Comparison of ENCODE assay signal across 1 cellular context in the genomic region with DNA sequence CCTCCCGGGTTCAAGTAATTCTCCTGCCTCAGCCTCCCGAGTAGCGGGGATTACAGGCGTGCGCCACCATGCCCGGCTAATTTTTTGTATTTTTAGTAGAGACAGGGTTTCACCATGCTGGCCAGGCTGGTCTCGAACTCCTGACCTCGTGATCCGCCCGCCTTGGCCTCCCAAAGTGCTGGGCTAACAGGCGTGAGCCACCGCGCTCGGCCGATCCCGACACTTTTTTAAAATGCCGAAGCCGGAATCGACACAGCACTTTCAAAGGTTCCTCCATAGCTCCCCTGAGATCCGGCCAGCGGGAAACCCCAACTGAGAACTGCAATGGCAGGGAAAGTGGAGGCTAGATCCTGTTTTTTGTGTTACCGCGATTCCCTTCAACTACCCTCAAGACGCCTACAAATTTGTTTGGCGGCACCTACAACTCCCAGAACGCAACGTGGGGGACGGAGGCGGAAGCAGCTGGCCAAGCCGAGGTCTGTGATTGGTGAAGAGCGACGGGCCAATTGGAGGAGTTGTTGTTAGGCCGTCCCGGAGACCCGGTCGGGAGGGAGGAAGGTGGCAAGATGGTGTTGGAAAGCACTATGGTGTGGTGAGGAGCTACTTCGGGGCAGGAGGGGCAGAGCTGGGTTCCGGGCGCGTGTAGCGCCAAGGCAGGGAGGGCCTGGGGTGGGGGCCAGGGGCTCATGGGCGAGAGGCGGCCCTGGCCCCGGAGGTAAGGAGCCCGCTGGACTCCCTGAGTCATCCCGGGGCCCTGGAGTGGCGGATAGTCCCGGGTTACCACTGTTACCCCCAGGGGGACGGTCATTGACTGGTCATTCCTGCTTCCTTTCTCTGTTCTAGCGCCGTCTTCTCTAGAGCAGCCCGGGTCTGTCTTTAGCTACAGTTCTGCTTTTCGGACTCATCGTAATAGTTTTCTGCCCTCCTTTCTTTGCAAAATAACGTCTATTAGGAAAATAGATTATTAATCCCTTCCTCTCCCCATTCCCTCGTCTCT.
TF ChIP-seq lines count a peak whose summit lies in the region.

A gene (plus strand): TSS at position 518 of the 997 bp plus-strand sequence. CDS start 49 bp downstream, at position 567.

TF ChIP-seq in HEK293, 187 proteins besides CTCF, POLR2A, EP300 and RAD21 (continued from another document and continues in another):
- TF ChIP-seq, protein P1, sequence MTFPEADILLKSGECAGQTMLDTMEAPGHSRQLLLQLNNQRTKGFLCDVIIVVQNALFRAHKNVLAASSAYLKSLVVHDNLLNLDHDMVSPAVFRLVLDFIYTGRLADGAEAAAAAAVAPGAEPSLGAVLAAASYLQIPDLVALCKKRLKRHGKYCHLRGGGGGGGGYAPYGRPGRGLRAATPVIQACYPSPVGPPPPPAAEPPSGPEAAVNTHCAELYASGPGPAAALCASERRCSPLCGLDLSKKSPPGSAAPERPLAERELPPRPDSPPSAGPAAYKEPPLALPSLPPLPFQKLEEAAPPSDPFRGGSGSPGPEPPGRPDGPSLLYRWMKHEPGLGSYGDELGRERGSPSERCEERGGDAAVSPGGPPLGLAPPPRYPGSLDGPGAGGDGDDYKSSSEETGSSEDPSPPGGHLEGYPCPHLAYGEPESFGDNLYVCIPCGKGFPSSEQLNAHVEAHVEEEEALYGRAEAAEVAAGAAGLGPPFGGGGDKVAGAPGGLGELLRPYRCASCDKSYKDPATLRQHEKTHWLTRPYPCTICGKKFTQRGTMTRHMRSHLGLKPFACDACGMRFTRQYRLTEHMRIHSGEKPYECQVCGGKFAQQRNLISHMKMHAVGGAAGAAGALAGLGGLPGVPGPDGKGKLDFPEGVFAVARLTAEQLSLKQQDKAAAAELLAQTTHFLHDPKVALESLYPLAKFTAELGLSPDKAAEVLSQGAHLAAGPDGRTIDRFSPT (tag by site-specific recombination; IDR thresholded peaks at IDR 0.05): peak; percentile 81
- TF ChIP-seq ZNF76 (tag by site-specific recombination; IDR thresholded peaks at IDR 0.05; ENCODE audit: borderline replicate concordance, low read depth) (peak; percentile 85), ZNF354C (tag by site-specific recombination; IDR thresholded peaks at IDR 0.05; ENCODE audit: borderline replicate concordance, low read depth) (no peak), ZNF335 (tag by site-specific recombination; conservative IDR thresholded peaks at IDR 0.05) (peak; percentile 86), KLF9 (tag by site-specific recombination; IDR thresholded peaks at IDR 0.05; ENCODE audit: low read depth) (0 out of 2 replicates have a peak, but pooled peaks have one; percentile 10), ZNF138 (tag by site-specific recombination; IDR thresholded peaks at IDR 0.05; ENCODE audit: borderline replicate concordance) (no peak), MYNN (tag by site-specific recombination; IDR thresholded peaks at IDR 0.05; ENCODE audit: borderline replicate concordance) (no peak), ZBTB17 (tag by site-specific recombination; IDR thresholded peaks at IDR 0.05) (peak; percentile 54), ZNF768 (tag by site-specific recombination; IDR thresholded peaks at IDR 0.05) (no peak), HOXA7 (CRISPR knock-in tag; IDR thresholded peaks at IDR 0.05; ENCODE audit: borderline replicate concordance) (no peak), ZBTB1 (tag by site-specific recombination; IDR thresholded peaks at IDR 0.05) (no peak), ZNF785 (tag by site-specific recombination; IDR thresholded peaks at IDR 0.05) (peak; percentile 84; the same call in 1 of the 2 replicates), ZNF529 (tag by site-specific recombination; IDR thresholded peaks at IDR 0.05; ENCODE audit: insufficient replicate concordance) (no peak), ZNF416 (tag by site-specific recombination; IDR thresholded peaks at IDR 0.05) (no peak), ZNF341 (tag by site-specific recombination; IDR thresholded peaks at IDR 0.05; ENCODE audit: low read depth) (peak; percentile 65), ZNF155 (tag by site-specific recombination; IDR thresholded peaks at IDR 0.05) (no peak), MEIS1 (CRISPR knock-in tag; IDR thresholded peaks at IDR 0.05; ENCODE audit: borderline replicate concordance) (no peak), ZNF214 (tag by site-specific recombination; IDR thresholded peaks at IDR 0.05; ENCODE audit: borderline replicate concordance) (no peak), REPIN1 (tag by site-specific recombination; IDR thresholded peaks at IDR 0.05; ENCODE audit: low read depth) (no peak), ZIC2 (tag by site-specific recombination; IDR thresholded peaks at IDR 0.05) (peak; percentile 4; the same call in 1 of the 2 replicates), ZNF777 (tag by site-specific recombination; IDR thresholded peaks at IDR 0.05; ENCODE audit: borderline replicate concordance) (no peak), ZNF626 (tag by site-specific recombination; IDR thresholded peaks at IDR 0.05) (no peak), OSR2 (tag by site-specific recombination; IDR thresholded peaks at IDR 0.05) (no peak), IKZF3 (tag by site-specific recombination; IDR thresholded peaks at IDR 0.05) (no peak), MZF1 (tag by site-specific recombination; IDR thresholded peaks at IDR 0.05; ENCODE audit: borderline replicate concordance) (no peak), ZNF112 (tag by site-specific recombination; IDR thresholded peaks at IDR 0.05) (no peak), ZNF624 (tag by site-specific recombination; IDR thresholded peaks at IDR 0.05) (no peak), ZNF677 (tag by site-specific recombination; IDR thresholded peaks at IDR 0.05) (no peak)
- TF ChIP-seq, protein P2, sequence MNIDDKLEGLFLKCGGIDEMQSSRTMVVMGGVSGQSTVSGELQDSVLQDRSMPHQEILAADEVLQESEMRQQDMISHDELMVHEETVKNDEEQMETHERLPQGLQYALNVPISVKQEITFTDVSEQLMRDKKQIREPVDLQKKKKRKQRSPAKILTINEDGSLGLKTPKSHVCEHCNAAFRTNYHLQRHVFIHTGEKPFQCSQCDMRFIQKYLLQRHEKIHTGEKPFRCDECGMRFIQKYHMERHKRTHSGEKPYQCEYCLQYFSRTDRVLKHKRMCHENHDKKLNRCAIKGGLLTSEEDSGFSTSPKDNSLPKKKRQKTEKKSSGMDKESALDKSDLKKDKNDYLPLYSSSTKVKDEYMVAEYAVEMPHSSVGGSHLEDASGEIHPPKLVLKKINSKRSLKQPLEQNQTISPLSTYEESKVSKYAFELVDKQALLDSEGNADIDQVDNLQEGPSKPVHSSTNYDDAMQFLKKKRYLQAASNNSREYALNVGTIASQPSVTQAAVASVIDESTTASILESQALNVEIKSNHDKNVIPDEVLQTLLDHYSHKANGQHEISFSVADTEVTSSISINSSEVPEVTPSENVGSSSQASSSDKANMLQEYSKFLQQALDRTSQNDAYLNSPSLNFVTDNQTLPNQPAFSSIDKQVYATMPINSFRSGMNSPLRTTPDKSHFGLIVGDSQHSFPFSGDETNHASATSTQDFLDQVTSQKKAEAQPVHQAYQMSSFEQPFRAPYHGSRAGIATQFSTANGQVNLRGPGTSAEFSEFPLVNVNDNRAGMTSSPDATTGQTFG (tag by site-specific recombination; IDR thresholded peaks at IDR 0.05; ENCODE audit: borderline replicate concordance): no peak
- TF ChIP-seq, protein P3, sequence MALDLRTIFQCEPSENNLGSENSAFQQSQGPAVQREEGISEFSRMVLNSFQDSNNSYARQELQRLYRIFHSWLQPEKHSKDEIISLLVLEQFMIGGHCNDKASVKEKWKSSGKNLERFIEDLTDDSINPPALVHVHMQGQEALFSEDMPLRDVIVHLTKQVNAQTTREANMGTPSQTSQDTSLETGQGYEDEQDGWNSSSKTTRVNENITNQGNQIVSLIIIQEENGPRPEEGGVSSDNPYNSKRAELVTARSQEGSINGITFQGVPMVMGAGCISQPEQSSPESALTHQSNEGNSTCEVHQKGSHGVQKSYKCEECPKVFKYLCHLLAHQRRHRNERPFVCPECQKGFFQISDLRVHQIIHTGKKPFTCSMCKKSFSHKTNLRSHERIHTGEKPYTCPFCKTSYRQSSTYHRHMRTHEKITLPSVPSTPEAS (tag by site-specific recombination; IDR thresholded peaks at IDR 0.05): no peak
- TF ChIP-seq, protein P4, sequence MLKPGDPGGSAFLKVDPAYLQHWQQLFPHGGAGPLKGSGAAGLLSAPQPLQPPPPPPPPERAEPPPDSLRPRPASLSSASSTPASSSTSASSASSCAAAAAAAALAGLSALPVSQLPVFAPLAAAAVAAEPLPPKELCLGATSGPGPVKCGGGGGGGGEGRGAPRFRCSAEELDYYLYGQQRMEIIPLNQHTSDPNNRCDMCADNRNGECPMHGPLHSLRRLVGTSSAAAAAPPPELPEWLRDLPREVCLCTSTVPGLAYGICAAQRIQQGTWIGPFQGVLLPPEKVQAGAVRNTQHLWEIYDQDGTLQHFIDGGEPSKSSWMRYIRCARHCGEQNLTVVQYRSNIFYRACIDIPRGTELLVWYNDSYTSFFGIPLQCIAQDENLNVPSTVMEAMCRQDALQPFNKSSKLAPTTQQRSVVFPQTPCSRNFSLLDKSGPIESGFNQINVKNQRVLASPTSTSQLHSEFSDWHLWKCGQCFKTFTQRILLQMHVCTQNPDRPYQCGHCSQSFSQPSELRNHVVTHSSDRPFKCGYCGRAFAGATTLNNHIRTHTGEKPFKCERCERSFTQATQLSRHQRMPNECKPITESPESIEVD (tag by site-specific recombination; IDR thresholded peaks at IDR 0.05): no peak
- TF ChIP-seq, protein P5, sequence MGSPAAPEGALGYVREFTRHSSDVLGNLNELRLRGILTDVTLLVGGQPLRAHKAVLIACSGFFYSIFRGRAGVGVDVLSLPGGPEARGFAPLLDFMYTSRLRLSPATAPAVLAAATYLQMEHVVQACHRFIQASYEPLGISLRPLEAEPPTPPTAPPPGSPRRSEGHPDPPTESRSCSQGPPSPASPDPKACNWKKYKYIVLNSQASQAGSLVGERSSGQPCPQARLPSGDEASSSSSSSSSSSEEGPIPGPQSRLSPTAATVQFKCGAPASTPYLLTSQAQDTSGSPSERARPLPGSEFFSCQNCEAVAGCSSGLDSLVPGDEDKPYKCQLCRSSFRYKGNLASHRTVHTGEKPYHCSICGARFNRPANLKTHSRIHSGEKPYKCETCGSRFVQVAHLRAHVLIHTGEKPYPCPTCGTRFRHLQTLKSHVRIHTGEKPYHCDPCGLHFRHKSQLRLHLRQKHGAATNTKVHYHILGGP (tag by site-specific recombination; IDR thresholded peaks at IDR 0.05): no peak
- TF ChIP-seq, protein P6, sequence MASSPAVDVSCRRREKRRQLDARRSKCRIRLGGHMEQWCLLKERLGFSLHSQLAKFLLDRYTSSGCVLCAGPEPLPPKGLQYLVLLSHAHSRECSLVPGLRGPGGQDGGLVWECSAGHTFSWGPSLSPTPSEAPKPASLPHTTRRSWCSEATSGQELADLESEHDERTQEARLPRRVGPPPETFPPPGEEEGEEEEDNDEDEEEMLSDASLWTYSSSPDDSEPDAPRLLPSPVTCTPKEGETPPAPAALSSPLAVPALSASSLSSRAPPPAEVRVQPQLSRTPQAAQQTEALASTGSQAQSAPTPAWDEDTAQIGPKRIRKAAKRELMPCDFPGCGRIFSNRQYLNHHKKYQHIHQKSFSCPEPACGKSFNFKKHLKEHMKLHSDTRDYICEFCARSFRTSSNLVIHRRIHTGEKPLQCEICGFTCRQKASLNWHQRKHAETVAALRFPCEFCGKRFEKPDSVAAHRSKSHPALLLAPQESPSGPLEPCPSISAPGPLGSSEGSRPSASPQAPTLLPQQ (tag by site-specific recombination; IDR thresholded peaks at IDR 0.05): peak; percentile 73
- TF ChIP-seq, protein P7, sequence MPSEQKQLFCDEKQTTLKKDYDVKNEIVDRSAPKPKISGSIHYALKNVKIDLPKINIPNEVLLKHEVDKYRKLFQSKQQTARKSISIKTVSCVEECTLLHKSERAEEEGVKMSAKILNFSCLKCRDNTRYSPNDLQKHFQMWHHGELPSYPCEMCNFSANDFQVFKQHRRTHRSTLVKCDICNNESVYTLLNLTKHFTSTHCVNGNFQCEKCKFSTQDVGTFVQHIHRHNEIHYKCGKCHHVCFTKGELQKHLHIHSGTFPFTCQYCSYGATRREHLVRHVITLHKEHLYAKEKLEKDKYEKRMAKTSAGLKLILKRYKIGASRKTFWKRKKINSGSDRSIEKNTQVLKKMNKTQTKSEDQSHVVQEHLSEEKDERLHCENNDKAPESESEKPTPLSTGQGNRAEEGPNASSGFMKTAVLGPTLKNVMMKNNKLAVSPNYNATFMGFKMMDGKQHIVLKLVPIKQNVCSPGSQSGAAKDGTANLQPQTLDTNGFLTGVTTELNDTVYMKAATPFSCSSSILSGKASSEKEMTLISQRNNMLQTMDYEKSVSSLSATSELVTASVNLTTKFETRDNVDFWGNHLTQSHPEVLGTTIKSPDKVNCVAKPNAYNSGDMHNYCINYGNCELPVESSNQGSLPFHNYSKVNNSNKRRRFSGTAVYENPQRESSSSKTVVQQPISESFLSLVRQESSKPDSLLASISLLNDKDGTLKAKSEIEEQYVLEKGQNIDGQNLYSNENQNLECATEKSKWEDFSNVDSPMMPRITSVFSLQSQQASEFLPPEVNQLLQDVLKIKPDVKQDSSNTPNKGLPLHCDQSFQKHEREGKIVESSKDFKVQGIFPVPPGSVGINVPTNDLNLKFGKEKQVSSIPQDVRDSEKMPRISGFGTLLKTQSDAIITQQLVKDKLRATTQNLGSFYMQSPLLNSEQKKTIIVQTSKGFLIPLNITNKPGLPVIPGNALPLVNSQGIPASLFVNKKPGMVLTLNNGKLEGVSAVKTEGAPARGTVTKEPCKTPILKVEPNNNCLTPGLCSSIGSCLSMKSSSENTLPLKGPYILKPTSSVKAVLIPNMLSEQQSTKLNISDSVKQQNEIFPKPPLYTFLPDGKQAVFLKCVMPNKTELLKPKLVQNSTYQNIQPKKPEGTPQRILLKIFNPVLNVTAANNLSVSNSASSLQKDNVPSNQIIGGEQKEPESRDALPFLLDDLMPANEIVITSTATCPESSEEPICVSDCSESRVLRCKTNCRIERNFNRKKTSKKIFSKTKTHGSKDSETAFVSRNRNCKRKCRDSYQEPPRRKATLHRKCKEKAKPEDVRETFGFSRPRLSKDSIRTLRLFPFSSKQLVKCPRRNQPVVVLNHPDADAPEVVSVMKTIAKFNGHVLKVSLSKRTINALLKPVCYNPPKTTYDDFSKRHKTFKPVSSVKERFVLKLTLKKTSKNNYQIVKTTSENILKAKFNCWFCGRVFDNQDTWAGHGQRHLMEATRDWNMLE (tag by site-specific recombination; conservative IDR thresholded peaks at IDR 0.05; ENCODE audit: low read depth): peak; percentile 23
- TF ChIP-seq, protein P8, sequence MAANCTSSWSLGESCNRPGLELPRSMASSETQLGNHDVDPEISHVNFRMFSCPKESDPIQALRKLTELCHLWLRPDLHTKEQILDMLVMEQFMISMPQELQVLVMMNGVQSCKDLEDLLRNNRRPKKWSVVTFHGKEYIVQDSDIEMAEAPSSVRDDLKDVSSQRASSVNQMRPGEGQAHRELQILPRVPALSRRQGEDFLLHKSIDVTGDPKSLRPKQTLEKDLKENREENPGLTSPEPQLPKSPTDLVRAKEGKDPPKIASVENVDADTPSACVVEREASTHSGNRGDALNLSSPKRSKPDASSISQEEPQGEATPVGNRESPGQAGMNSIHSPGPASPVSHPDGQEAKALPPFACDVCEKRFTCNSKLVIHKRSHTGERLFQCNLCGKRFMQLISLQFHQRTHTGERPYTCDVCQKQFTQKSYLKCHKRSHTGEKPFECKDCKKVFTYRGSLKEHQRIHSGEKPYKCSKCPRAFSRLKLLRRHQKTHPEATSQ (tag by site-specific recombination; IDR thresholded peaks at IDR 0.05): 0 out of 2 replicates have a peak, but pooled peaks have one; percentile 19
